9 cellular contexts compared by ENCODE assay signal in the genomic region with DNA sequence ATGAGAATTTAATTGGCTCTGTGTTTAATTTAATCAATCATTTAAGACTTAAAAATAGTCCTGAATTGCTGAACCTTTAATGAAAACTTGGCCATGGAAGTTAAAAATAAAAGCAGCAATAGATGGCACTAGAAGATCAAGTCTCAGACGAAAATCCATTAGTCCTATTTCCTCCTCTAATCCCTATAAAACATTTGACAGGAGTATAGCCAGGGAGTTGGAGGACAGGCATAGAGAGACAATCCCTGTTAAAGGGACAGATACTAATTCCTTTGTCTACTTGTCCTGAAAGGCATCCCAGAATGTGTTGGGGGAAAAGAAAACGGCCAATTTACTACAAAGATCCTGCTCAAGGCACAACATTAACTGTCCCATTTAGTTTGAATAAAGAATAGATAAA.
DNase-seq lines count a peak whose midpoint lies in the region; ATAC-seq and TF ChIP-seq lines count a peak whose summit lies in the region.
"Had no signal": no experiment of that assay in that cellular context is flagged by ENCODE, and none has a peak within 500 bp of the region (broad histone marks: within the 10 kb centered on the region; RNA-seq: fewer than 3 reads in every experiment).

No MANE protein-coding gene starts in this region.

- H3K9ac ChIP-seq in SK-N-MC (ENCODE audit: insufficient read length), result peak overlapping the region; percentile 33
- H3K9ac ChIP-seq: BLaER1 treated with 17β-estradiol and CSF1 and Interleukin-3, amounts not matched to agents 10 nM and 100 nM had no signal

- peak overlapping the region; percentile 46 for H3K27ac ChIP-seq in 22Rv1
- H3K27ac ChIP-seq in SK-N-MC, result peak overlapping the region; percentile 89
- H3K27ac ChIP-seq: BLaER1 treated with 17β-estradiol and CSF1 and Interleukin-3, amounts not matched to agents 10 nM and 100 nM had no signal

- H3K36me3 ChIP-seq in SK-N-MC (ENCODE audit: insufficient read depth, low read length), result no peaks in the 10 kb centered on the region
- H3K36me3 ChIP-seq: BLaER1 treated with 17β-estradiol and CSF1 and Interleukin-3, amounts not matched to agents 10 nM and 100 nM had no signal

- peak; percentile 65 for TF ChIP-seq CTCF in 22Rv1 (IDR thresholded peaks at IDR 0.05)

- H3K4me3 ChIP-seq in SK-N-MC, result peak overlapping the region; percentile 71
- H3K4me3 ChIP-seq: BLaER1 treated with 17β-estradiol and CSF1 and Interleukin-3, amounts not matched to agents 10 nM and 100 nM had no signal

- H3K9me3 ChIP-seq in SK-N-MC (ENCODE audit: low read depth, low read length), result no peaks in the 10 kb centered on the region

- DNase-seq in HPDE6-E6E7 (ENCODE audit: extremely low spot score) (peak; percentile 14), SK-N-MC (ENCODE audit: low read depth, low spot score) (peak; percentile 56), iPS DF 19.7 (ENCODE audit: low read depth, low spot score) (peak; percentile 12), NCI-H146 (lab: John Stamatoyannopoulos, UW) (no peak), hepatic stellate cell (ENCODE audit: low spot score) (no peak)

- ATAC-seq in HG02678 (IDR thresholded peaks at IDR 0.05; ENCODE audit: unreplicated experiment), result no peak
- no peak for ATAC-seq in GM21360 (IDR thresholded peaks at IDR 0.05; ENCODE audit: unreplicated experiment)

Comparison
In these comparisons a context has a peak if more than half of its experiments do, and no peak if none do; other contexts are left out.
1. DNase-seq: peak in HPDE6-E6E7 (single experiment), SK-N-MC (single experiment) and iPS DF 19.7 (single experiment); none in NCI-H146 (single experiment) and hepatic stellate cell (single experiment).